ENCODE assay signal across 1 cellular context in genomic region chr19:46659151-46660007, GRCh38.
TF ChIP-seq lines count a peak whose summit lies in the region.

No MANE protein-coding gene starts in this region.

TF ChIP-seq in K562, 482 proteins besides CTCF, POLR2A, EP300 and RAD21 (continued from another document):
- TF ChIP-seq ZBTB33 (CRISPR knock-in tag; IDR thresholded peaks at IDR 0.05) (no peak), ZKSCAN8 (CRISPR knock-in tag; IDR thresholded peaks at IDR 0.05) (no peak), PRDM10 (IDR thresholded peaks at IDR 0.05; ENCODE audit: partially characterized antibody) (peak; percentile 64), ZBTB11 (CRISPR knock-in tag; IDR thresholded peaks at IDR 0.05) (no peak), ZFX (CRISPR knock-in tag; IDR thresholded peaks at IDR 0.05) (0 out of 2 replicates have a peak, but pooled peaks have one; percentile 15), ZNF717 (CRISPR knock-in tag; IDR thresholded peaks at IDR 0.05) (no peak), HLTF (IDR thresholded peaks at IDR 0.05) (0 out of 2 replicates have a peak, but pooled peaks have one; percentile 69), RCOR1 (IDR thresholded peaks at IDR 0.05; ENCODE audit: borderline replicate concordance in 1 of 2, low read depth in 2 of 2, low read length in 2 of 2) (peak in 1 of 2 experiments; percentile 80; a peak in 2 of 4 replicates), CTBP1 (IDR thresholded peaks at IDR 0.05; ENCODE audit: borderline replicate concordance) (peak; percentile 3; the same call in 1 of the 2 replicates), MCM7 (IDR thresholded peaks at IDR 0.05) (0 out of 4 replicates have a peak, but pooled peaks of 1 of the 2 experiments have one; percentile 12), CBFA2T3 (IDR thresholded peaks at IDR 0.05) (peak; percentile 78), KDM1A (IDR thresholded peaks at IDR 0.05) (peak in 1 of 2 experiments; percentile 15; a peak in 1 of 4 replicates), NCOA1 (IDR thresholded peaks at IDR 0.05; ENCODE audit: low read depth) (peak; percentile 51; the same call in 1 of the 2 replicates), ZBTB26 (CRISPR knock-in tag; IDR thresholded peaks at IDR 0.05) (0 out of 2 replicates have a peak, but pooled peaks have one; percentile 43)
